ENCODE assay signal across 8 cellular contexts in genomic region chr4:39365931-39366771, GRCh38. TPM values are rescaled to one million over a fixed set of nuclear protein-coding genes. Genes with fewer than 3 reads are reported as not detected.
DNase-seq lines count a peak whose midpoint lies in the region; ATAC-seq and TF ChIP-seq lines count a peak whose summit lies in the region.

Gene RFC1 (minus strand): TSS chr4:39366362. CDS start chr4:39366241, 121 bp downstream.

- H3K9ac ChIP-seq in BLaER1 treated with 17β-estradiol and CSF1 and Interleukin-3, amounts not matched to agents 10 nM and 100 nM, result peak within 1 kb of the TSS; percentile 82 to 94 (median 90)

- peaks cover 0 to 41% (median 21%) of the 10 kb centered on the region in 11 experiments; a peak in 14 of 22 replicates for H4K20me1 ChIP-seq in BLaER1 treated with 17β-estradiol and CSF1 and Interleukin-3, amounts not matched to agents 10 nM and 100 nM

- H3K4me1 ChIP-seq in BLaER1 treated with 17β-estradiol and CSF1 and Interleukin-3, amounts not matched to agents 10 nM and 100 nM, result peaks cover 10 to 29% (median 25%) of the 10 kb centered on the region in 10 experiments

- H3K27ac Mint-ChIP-seq in effector memory CD8-positive, alpha-beta T cell, result peak within 1 kb of the TSS; percentile 96
- peak within 1 kb of the TSS; percentile 94 for H3K27ac Mint-ChIP-seq in memory B cell

- no peak for TF ChIP-seq CTCF in HL-60 (IDR thresholded peaks at IDR 0.05; ENCODE audit: insufficient read depth, low read length)

- peak; percentile 84 for ATAC-seq in GM19372 (IDR thresholded peaks at IDR 0.05; ENCODE audit: low read depth, unreplicated experiment)
- peak; percentile 98 for ATAC-seq in effector memory CD8-positive, alpha-beta T cell (replicated peaks)
- ATAC-seq in memory B cell (ENCODE audit: low read depth), result peak; percentile 96

- CTCF ChIA-PET in activated CD8-positive, alpha-beta memory T cell treated with anti-CD3 and anti-CD28 coated beads for 36 hours (lab: Charles Lee), result interaction anchor here (0.8 to 2.5 kb wide), 5 partner anchors 9 to 93 kb away, joined by 3 to 9 read pairs (median 4); partner anchors contain the start of gene LIAS

- H3K9me3 ChIP-seq in BLaER1 treated with 17β-estradiol and CSF1 and Interleukin-3, amounts not matched to agents 10 nM and 100 nM (replicated peaks in 1 of 11), result peaks cover 7 to 26% (median 17%) of the 10 kb centered on the region in 11 experiments

- H3K27me3 Mint-ChIP-seq in effector memory CD8-positive, alpha-beta T cell, result no peaks in the 10 kb centered on the region
- no peaks in the 10 kb centered on the region for H3K27me3 Mint-ChIP-seq in memory B cell

- H3K36me3 Mint-ChIP-seq in effector memory CD8-positive, alpha-beta T cell (ENCODE audit: insufficient read depth), result peaks cover 33% of the 10 kb centered on the region
- peaks cover 4% of the 10 kb centered on the region for H3K36me3 Mint-ChIP-seq in memory B cell

- POLR2A ChIA-PET in activated CD8-positive, alpha-beta memory T cell treated with anti-CD3 and anti-CD28 coated beads for 36 hours (lab: Charles Lee), result interaction anchor here (0.8 to 3.7 kb wide), 3 partner anchors 11 to 174 kb away, joined by 3 to 53 read pairs (median 4); partner anchors contain the start of gene UGDH

- H3K4me1 Mint-ChIP-seq in effector memory CD8-positive, alpha-beta T cell (ENCODE audit: low read depth in 2 of 2), result peaks cover 22 to 39% of the 10 kb centered on the region in 2 donors
- H3K4me1 Mint-ChIP-seq in memory B cell, result peaks cover 23% of the 10 kb centered on the region

- H3K36me3 ChIP-seq in BLaER1 treated with 17β-estradiol and CSF1 and Interleukin-3, amounts not matched to agents 10 nM and 100 nM, result peaks cover 0 to 27% (median 19%) of the 10 kb centered on the region in 11 experiments; a peak in 18 of 22 replicates

- no peaks in the 10 kb centered on the region for H3K9me3 Mint-ChIP-seq in effector memory CD8-positive, alpha-beta T cell
- H3K9me3 Mint-ChIP-seq in memory B cell, result peaks cover 6% of the 10 kb centered on the region

- H3K4me3 ChIP-seq in BLaER1 treated with 17β-estradiol and CSF1 and Interleukin-3, amounts not matched to agents 10 nM and 100 nM, result peak within 1 kb of the TSS; percentile 86 to 99 (median 95)
- peak within 1 kb of the TSS; percentile 95 for H3K4me3 ChIP-seq in HL-60 (replicated peaks; ENCODE audit: insufficient read depth, low read length)

- peak within 1 kb of the TSS; percentile 89 to 94 for H3K4me3 Mint-ChIP-seq in effector memory CD8-positive, alpha-beta T cell
- peak within 1 kb of the TSS; percentile 93 for H3K4me3 Mint-ChIP-seq in memory B cell

- H3K27me3 ChIP-seq in BLaER1 treated with 17β-estradiol and CSF1 and Interleukin-3, amounts not matched to agents 10 nM and 100 nM, result no peaks in the 10 kb centered on the region
- no peaks in the 10 kb centered on the region for H3K27me3 ChIP-seq in HL-60 (ENCODE audit: insufficient read depth, poor library complexity, severe bottlenecking)

- H3K4me2 ChIP-seq in BLaER1 treated with 17β-estradiol and CSF1 and Interleukin-3, amounts not matched to agents 10 nM and 100 nM, result peak within 1 kb of the TSS; percentile 78 to 97 (median 88)

- peak within 1 kb of the TSS; percentile 64 to 92 (median 89) for H3K27ac ChIP-seq in BLaER1 treated with 17β-estradiol and CSF1 and Interleukin-3, amounts not matched to agents 10 nM and 100 nM
- H3K27ac ChIP-seq in HL-60 (replicated peaks), result peak within 1 kb of the TSS; percentile 92

- DNase-seq in HL-60 (ENCODE audit: low read depth in 1 of 2, low spot score in 1 of 2) (peak; percentile 87 to 90), NOMO-1 (lab: John Stamatoyannopoulos, UW; ENCODE audit: unreplicated experiment in 2 of 2) (peak; percentile 80 to 90), memory B cell (ENCODE audit: low spot score in 2 of 2) (peak; percentile 87 to 92)
- DNase-seq in effector memory CD8-positive, alpha-beta T cell, result peak; percentile 93 to 95 (median 93)
- peak; percentile 93 for DNase-seq in stimulated activated CD8-positive, alpha-beta memory T cell treated with anti-CD3 and anti-CD28 coated beads, Interleukin-12 subunit alpha, Interleukin-12 subunit beta, amount 100 ng/mL, for 1 hour (ENCODE audit: low read depth)

RNA-seq across cellular contexts. Expression of gene RFC1, which starts in this region (rescaled TPM):
- 100 to 1,000 TPM; 103 to 108 TPM for total RNA-seq in activated CD8-positive, alpha-beta memory T cell treated with anti-CD3 and anti-CD28 coated beads for 36 hours

Comparison
In these comparisons a context has a peak if more than half of its experiments do, and no peak if none do; other contexts are left out.
1. Peak in every context shown above with its lines: DNase-seq, ATAC-seq, H3K4me3 ChIP-seq and H3K27ac ChIP-seq.